ENCODE assay signal across 2 cellular contexts in the genomic region with DNA sequence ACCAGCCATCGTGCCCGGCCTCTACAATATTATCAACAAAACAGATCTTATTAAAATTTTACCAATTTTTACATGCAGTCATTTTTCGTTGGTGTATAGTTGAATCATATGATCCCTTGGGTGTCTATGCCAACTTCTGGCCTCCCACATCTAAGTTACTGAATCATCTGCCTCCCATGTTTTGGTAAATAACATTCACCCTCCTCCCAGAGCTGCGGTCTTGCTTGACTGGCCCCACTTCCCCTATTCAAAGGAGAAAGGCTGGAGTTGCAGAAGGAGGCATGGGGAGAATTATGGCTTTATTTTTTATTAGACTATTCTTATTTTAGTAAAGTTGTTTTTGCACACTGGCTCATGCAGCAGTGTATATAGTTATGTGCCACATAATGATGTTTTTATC.
TF ChIP-seq lines count a peak whose summit lies in the region.

No MANE protein-coding gene starts in this region.

TF ChIP-seq in K562, 482 proteins besides CTCF, POLR2A, EP300 and RAD21:
- no peak for TF ChIP-seq XRCC5 (IDR thresholded peaks at IDR 0.05; ENCODE audit: low read depth, low read length)
- TF ChIP-seq SPI1 (IDR thresholded peaks at IDR 0.05; ENCODE audit: borderline replicate concordance, low read depth, low read length) = peak; percentile 47; the same call in 1 of the 2 replicates
- no peak for TF ChIP-seq JUND (IDR thresholded peaks at IDR 0.05; ENCODE audit: borderline replicate concordance, low read depth, low read length)
- no peak for TF ChIP-seq JUND (tag; IDR thresholded peaks at IDR 0.05; ENCODE audit: borderline replicate concordance, low read depth, low read length)
- TF ChIP-seq SMARCB1 (IDR thresholded peaks at IDR 0.05; ENCODE audit: insufficient read length, low read depth) = no peak
TF ChIP-seq in K562: peak in this region for 1.

TF ChIP-seq in WTC11, 78 proteins besides CTCF, POLR2A, EP300 and RAD21:
- TF ChIP-seq ZNF232 (CRISPR knock-in tag; IDR thresholded peaks at IDR 0.05) (no peak), NR2C2 (CRISPR knock-in tag; IDR thresholded peaks at IDR 0.05) (no peak), SOX15 (CRISPR knock-in tag; IDR thresholded peaks at IDR 0.05) (no peak), ZNF423 (CRISPR knock-in tag; IDR thresholded peaks at IDR 0.05) (no peak)
- TF ChIP-seq, protein P1, sequence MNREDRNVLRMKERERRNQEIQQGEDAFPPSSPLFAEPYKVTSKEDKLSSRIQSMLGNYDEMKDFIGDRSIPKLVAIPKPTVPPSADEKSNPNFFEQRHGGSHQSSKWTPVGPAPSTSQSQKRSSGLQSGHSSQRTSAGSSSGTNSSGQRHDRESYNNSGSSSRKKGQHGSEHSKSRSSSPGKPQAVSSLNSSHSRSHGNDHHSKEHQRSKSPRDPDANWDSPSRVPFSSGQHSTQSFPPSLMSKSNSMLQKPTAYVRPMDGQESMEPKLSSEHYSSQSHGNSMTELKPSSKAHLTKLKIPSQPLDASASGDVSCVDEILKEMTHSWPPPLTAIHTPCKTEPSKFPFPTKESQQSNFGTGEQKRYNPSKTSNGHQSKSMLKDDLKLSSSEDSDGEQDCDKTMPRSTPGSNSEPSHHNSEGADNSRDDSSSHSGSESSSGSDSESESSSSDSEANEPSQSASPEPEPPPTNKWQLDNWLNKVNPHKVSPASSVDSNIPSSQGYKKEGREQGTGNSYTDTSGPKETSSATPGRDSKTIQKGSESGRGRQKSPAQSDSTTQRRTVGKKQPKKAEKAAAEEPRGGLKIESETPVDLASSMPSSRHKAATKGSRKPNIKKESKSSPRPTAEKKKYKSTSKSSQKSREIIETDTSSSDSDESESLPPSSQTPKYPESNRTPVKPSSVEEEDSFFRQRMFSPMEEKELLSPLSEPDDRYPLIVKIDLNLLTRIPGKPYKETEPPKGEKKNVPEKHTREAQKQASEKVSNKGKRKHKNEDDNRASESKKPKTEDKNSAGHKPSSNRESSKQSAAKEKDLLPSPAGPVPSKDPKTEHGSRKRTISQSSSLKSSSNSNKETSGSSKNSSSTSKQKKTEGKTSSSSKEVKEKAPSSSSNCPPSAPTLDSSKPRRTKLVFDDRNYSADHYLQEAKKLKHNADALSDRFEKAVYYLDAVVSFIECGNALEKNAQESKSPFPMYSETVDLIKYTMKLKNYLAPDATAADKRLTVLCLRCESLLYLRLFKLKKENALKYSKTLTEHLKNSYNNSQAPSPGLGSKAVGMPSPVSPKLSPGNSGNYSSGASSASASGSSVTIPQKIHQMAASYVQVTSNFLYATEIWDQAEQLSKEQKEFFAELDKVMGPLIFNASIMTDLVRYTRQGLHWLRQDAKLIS (CRISPR knock-in tag; IDR thresholded peaks at IDR 0.05; ENCODE audit: borderline replicate concordance) = no peak
- TF ChIP-seq, protein P2, sequence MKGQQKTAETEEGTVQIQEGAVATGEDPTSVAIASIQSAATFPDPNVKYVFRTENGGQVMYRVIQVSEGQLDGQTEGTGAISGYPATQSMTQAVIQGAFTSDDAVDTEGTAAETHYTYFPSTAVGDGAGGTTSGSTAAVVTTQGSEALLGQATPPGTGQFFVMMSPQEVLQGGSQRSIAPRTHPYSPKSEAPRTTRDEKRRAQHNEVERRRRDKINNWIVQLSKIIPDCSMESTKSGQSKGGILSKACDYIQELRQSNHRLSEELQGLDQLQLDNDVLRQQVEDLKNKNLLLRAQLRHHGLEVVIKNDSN (CRISPR knock-in tag; IDR thresholded peaks at IDR 0.05) = no peak
- TF ChIP-seq, protein P3, sequence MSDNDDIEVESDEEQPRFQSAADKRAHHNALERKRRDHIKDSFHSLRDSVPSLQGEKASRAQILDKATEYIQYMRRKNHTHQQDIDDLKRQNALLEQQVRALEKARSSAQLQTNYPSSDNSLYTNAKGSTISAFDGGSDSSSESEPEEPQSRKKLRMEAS (CRISPR knock-in tag; IDR thresholded peaks at IDR 0.05) = no peak
